ENCODE assay signal across 1 cellular context in the genomic region with DNA sequence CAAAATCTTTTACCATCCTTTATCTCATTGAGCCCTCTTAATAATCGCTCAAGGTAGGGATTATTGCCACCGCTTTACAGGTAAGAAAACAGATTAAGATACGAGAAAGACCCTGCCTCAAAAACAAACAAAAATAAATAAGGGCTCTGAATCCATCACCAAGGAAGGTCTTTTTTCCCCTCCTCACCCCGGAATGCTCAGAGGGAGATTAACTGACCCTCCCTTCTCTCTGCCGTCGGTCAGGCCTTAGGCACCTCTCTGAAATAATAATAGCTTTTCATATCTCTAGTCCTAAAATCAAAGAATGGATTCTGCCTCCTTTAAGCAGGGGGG.
TF ChIP-seq lines count a peak whose summit lies in the region.

No MANE protein-coding gene starts in this region.

TF ChIP-seq in neural cell, 6 proteins besides CTCF, POLR2A, EP300 and RAD21 (continued from another document):
- TF ChIP-seq SMC3 (conservative IDR thresholded peaks at IDR 0.05; ENCODE audit: poor library complexity), result no peak
- no peak for TF ChIP-seq EZH2 (IDR thresholded peaks at IDR 0.05; ENCODE audit: borderline replicate concordance, insufficient read depth, low read length, poor library complexity, severe bottlenecking)
- TF ChIP-seq TAF1 (IDR thresholded peaks at IDR 0.05; ENCODE audit: low read depth), result no peak
- TF ChIP-seq POLR2AphosphoS5 (IDR thresholded peaks at IDR 0.05), result no peak
TF ChIP-seq in neural cell: peak in this region for 0.
